In the genomic region with DNA sequence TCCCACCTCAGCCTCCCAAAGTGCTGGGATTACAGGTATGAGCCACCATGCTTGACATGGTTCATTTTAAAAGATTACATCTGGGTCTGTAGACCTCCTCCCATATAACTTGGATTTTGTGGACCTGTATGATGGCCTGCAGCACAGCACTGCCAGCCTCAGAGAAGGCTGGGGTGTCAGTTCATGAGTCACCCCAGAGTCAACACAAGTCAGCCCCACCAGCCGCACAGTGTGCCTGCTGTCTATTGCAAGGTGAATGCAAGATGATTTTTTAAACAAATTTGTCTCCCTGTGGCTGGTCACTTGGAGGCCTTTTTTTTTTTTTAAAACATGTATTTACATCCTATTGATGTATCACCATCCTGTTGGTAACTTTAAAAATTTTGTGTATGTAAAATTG, we compare ENCODE assay signal across 24 cellular contexts.
"Had no signal": no experiment of that assay in that cellular context is flagged by ENCODE, and none has a peak within 500 bp of the region (broad histone marks: within the 10 kb centered on the region; RNA-seq: fewer than 3 reads in every experiment).

No MANE protein-coding gene starts in this region.

- H3K27ac ChIP-seq: colonic mucosa, esophagus muscularis mucosa, heart right ventricle, left ventricle myocardium inferior, uterus had no signal

- H3K27ac Mint-ChIP-seq: activated CD4-positive, alpha-beta memory T cell treated with anti-CD3 and anti-CD28 coated beads for 36 hours; activated naive CD8-positive, alpha-beta T cell treated with anti-CD3 and anti-CD28 coated beads, Interleukin-2, amount 10 ng/mL, durations not matched to agents 7 days and 5 days; brain; naive B cell; progenitor cell of endocrine pancreas; stimulated activated naive CD8-positive, alpha-beta T cell treated with anti-CD3 and anti-CD28 coated beads, Interleukin-15, Interleukin-2, amounts not matched to agents 100 ng/mL and 50 ng/mL, for 24 hours had no signal

- H3K36me3 ChIP-seq: uterus had no signal

- H3K9me3 Mint-ChIP-seq: activated CD4-positive, alpha-beta memory T cell treated with anti-CD3 and anti-CD28 coated beads for 36 hours; activated naive CD8-positive, alpha-beta T cell treated with anti-CD3 and anti-CD28 coated beads, Interleukin-2, amount 10 ng/mL, durations not matched to agents 7 days and 5 days; activated T-helper 17 cell treated with anti-CD3 and anti-CD28 coated beads, Interleukin-2, amount 50 U/mL, for 72 hours; brain; central memory CD8-positive, alpha-beta T cell; immature natural killer cell; naive B cell; neural crest cell; stimulated activated naive CD8-positive, alpha-beta T cell treated with anti-CD3 and anti-CD28 coated beads, Interleukin-15, Interleukin-2, amounts not matched to agents 100 ng/mL and 50 ng/mL, for 24 hours had no signal

- DNase-seq: activated CD4-positive, alpha-beta memory T cell treated with anti-CD3 and anti-CD28 coated beads for 36 hours; activated naive CD4-positive, alpha-beta T cell; activated naive CD8-positive, alpha-beta T cell treated with anti-CD3 and anti-CD28 coated beads, Interleukin-2, amount 10 ng/mL, durations not matched to agents 7 days and 5 days; activated T-cell treated with anti-CD3 and anti-CD28 coated beads, Interleukin-2, amount 50 U/mL, for 1 hour; anterior cingulate cortex; colonic mucosa; heart right ventricle; immature natural killer cell; kidney glomerular epithelial cell; left ventricle myocardium inferior; mucosa of descending colon; naive B cell; small intestine; stimulated activated CD4-positive, alpha-beta T cell treated with anti-CD3 and anti-CD28 coated beads, Interleukin-15, amount 100 ng/mL, for 24 hours; stimulated activated CD4-positive, alpha-beta T cell treated with anti-CD3 and anti-CD28 coated beads, Interleukin-2, amount 100 ng/mL, for 48 hours; transverse colon; uterus had no signal

- H3K9me3 ChIP-seq: colonic mucosa, esophagus muscularis mucosa, heart right ventricle, left ventricle myocardium inferior, mucosa of descending colon, transverse colon, uterus had no signal

- H3K4me3 ChIP-seq: colonic mucosa, esophagus muscularis mucosa, heart right ventricle, left ventricle myocardium inferior, mucosa of descending colon, transverse colon, uterus had no signal

- H3K4me1 Mint-ChIP-seq: brain, immature natural killer cell, neural crest cell had no signal

- H3K4me1 ChIP-seq: colonic mucosa, uterus had no signal

- ATAC-seq: activated T-helper 17 cell treated with anti-CD3 and anti-CD28 coated beads, Interleukin-2, amount 50 U/mL, for 72 hours had no signal

- FAIRE-seq: small intestine had no signal

- H3K27me3 Mint-ChIP-seq: activated CD4-positive, alpha-beta memory T cell treated with anti-CD3 and anti-CD28 coated beads for 36 hours; activated naive CD8-positive, alpha-beta T cell treated with anti-CD3 and anti-CD28 coated beads, Interleukin-2, amount 10 ng/mL, durations not matched to agents 7 days and 5 days; activated T-helper 17 cell treated with anti-CD3 and anti-CD28 coated beads, Interleukin-2, amount 50 U/mL, for 72 hours; central memory CD8-positive, alpha-beta T cell; naive B cell; progenitor cell of endocrine pancreas; stimulated activated naive CD8-positive, alpha-beta T cell treated with anti-CD3 and anti-CD28 coated beads, Interleukin-15, Interleukin-2, amounts not matched to agents 100 ng/mL and 50 ng/mL, for 24 hours had no signal

- H3K4me3 Mint-ChIP-seq: activated CD4-positive, alpha-beta memory T cell treated with anti-CD3 and anti-CD28 coated beads for 36 hours; activated naive CD8-positive, alpha-beta T cell treated with anti-CD3 and anti-CD28 coated beads, Interleukin-2, amount 10 ng/mL, durations not matched to agents 7 days and 5 days; activated T-helper 17 cell treated with anti-CD3 and anti-CD28 coated beads, Interleukin-2, amount 50 U/mL, for 72 hours; brain; central memory CD8-positive, alpha-beta T cell; immature natural killer cell; naive B cell; neural crest cell; stimulated activated naive CD8-positive, alpha-beta T cell treated with anti-CD3 and anti-CD28 coated beads, Interleukin-15, Interleukin-2, amounts not matched to agents 100 ng/mL and 50 ng/mL, for 24 hours had no signal

- H3K27me3 ChIP-seq: colonic mucosa, esophagus muscularis mucosa, heart right ventricle, transverse colon, uterus had no signal
